39 cellular contexts compared by ENCODE assay signal in the genomic region with DNA sequence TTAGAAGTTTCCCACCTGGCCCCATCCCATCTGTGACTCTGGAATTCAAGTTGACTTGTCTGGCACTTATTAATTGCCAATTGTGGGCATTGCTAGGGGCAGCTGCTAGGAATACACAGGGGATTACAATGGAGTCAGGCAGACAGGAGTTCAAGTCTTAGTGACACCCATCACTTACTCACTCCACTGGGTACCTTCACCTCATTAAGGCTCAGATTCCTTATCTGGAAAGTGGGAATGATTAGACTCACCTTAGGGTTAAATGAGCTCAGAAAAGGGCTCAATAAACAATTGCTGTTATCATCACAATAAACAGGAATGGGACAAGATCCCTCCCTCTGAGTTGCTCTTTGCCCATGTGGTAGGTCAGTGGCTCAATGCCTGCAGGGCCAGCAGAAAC. TPM values are rescaled to one million over a fixed set of nuclear protein-coding genes. Genes with fewer than 3 reads are reported as not detected.
"Had no signal": no experiment of that assay in that cellular context is flagged by ENCODE, and none has a peak within 500 bp of the region (broad histone marks: within the 10 kb centered on the region; RNA-seq: fewer than 3 reads in every experiment).

No MANE protein-coding gene starts in this region.

- H3K4me1 ChIP-seq: adrenal gland, ascending aorta, body of pancreas, breast epithelium had no signal

- H3K36me3 Mint-ChIP-seq: activated naive CD4-positive, alpha-beta T cell treated with anti-CD3 and anti-CD28 coated beads, Interleukin-2, amount 10 ng/mL, durations not matched to agents 7 days and 5 days; activated naive CD4-positive, alpha-beta T cell treated with anti-CD3 and anti-CD28 coated beads, Interleukin-2, amount 50 U/mL, for 24 hours; activated naive CD4-positive, alpha-beta T cell treated with anti-CD3 and anti-CD28 coated beads, Interleukin-2, amount 50 U/mL, for 72 hours; activated naive CD8-positive, alpha-beta T cell; activated naive CD8-positive, alpha-beta T cell treated with anti-CD3 and anti-CD28 coated beads for 36 hours; activated naive CD8-positive, alpha-beta T cell treated with anti-CD3 and anti-CD28 coated beads, Interleukin-2, amount 10 ng/mL, durations not matched to agents 7 days and 5 days had no signal

- H3K4me3 Mint-ChIP-seq: activated naive CD4-positive, alpha-beta T cell treated with anti-CD3 and anti-CD28 coated beads for 36 hours; activated naive CD4-positive, alpha-beta T cell treated with anti-CD3 and anti-CD28 coated beads, Interleukin-2, amount 10 ng/mL, durations not matched to agents 7 days and 5 days; activated naive CD4-positive, alpha-beta T cell treated with anti-CD3 and anti-CD28 coated beads, Interleukin-2, amount 50 U/mL, for 24 hours; activated naive CD8-positive, alpha-beta T cell; activated naive CD8-positive, alpha-beta T cell treated with anti-CD3 and anti-CD28 coated beads for 36 hours; activated naive CD8-positive, alpha-beta T cell treated with anti-CD3 and anti-CD28 coated beads, Interleukin-2, amount 10 ng/mL, durations not matched to agents 7 days and 5 days; activated naive CD8-positive, alpha-beta T cell treated with anti-CD3 and anti-CD28 coated beads, Interleukin-2, amount 50 U/mL, for 24 hours; activated T-cell treated with anti-CD3 and anti-CD28 coated beads, Interleukin-2, amount 50 U/mL, for 24 hours; activated T-cell treated with anti-CD3 and anti-CD28 coated beads, Interleukin-2, amount 50 U/mL, for 4 hours; activated T-cell treated with anti-CD3 and anti-CD28 coated beads, Interleukin-2, amount 50 U/mL, for 72 hours; activated T-helper 1 cell treated with anti-CD3 and anti-CD28 coated beads, Interleukin-12 subunit alpha, Interleukin-12 subunit beta, Interleukin-2, Interleukin-4 antibody, amounts not matched to agents 30 ng/mL and 10 ng/mL and 1 ng/mL, durations not matched to agents 14 hours and 24 hours and 36 hours; activated T-helper 17 cell treated with anti-CD3 and anti-CD28 coated beads, Interleukin-2, amount 50 U/mL, for 72 hours; brain; central memory CD8-positive, alpha-beta T cell had no signal

- H3K4me3 ChIP-seq: adrenal gland, ascending aorta, body of pancreas, breast epithelium, cardiac muscle cell had no signal

- H3K27me3 ChIP-seq: adrenal gland, ascending aorta, body of pancreas, brain microvascular endothelial cell, breast epithelium, cardiac muscle cell had no signal

- H3K27ac ChIP-seq: adrenal gland, ascending aorta, body of pancreas, brain microvascular endothelial cell, breast epithelium, cardiac muscle cell had no signal

- H3K27me3 Mint-ChIP-seq: activated naive CD4-positive, alpha-beta T cell treated with anti-CD3 and anti-CD28 coated beads, Interleukin-2, amount 10 ng/mL, durations not matched to agents 7 days and 5 days; activated naive CD8-positive, alpha-beta T cell treated with anti-CD3 and anti-CD28 coated beads, Interleukin-2, amount 10 ng/mL, durations not matched to agents 7 days and 5 days had no signal

- H3K4me1 Mint-ChIP-seq: activated naive CD4-positive, alpha-beta T cell treated with anti-CD3 and anti-CD28 coated beads, Interleukin-2, amount 10 ng/mL, durations not matched to agents 7 days and 5 days; activated naive CD4-positive, alpha-beta T cell treated with anti-CD3 and anti-CD28 coated beads, Interleukin-2, amount 50 U/mL, for 24 hours; activated naive CD8-positive, alpha-beta T cell treated with anti-CD3 and anti-CD28 coated beads for 36 hours; activated naive CD8-positive, alpha-beta T cell treated with anti-CD3 and anti-CD28 coated beads, Interleukin-2, amount 10 ng/mL, durations not matched to agents 7 days and 5 days; activated naive CD8-positive, alpha-beta T cell treated with anti-CD3 and anti-CD28 coated beads, Interleukin-2, amount 50 U/mL, for 24 hours; activated T-helper 17 cell treated with anti-CD3 and anti-CD28 coated beads, Interleukin-2, amount 50 U/mL, for 72 hours; central memory CD8-positive, alpha-beta T cell had no signal

- H3K9me3 Mint-ChIP-seq: activated naive CD4-positive, alpha-beta T cell treated with anti-CD3 and anti-CD28 coated beads for 36 hours; activated naive CD4-positive, alpha-beta T cell treated with anti-CD3 and anti-CD28 coated beads, Interleukin-2, amount 10 ng/mL, durations not matched to agents 7 days and 5 days; activated naive CD8-positive, alpha-beta T cell treated with anti-CD3 and anti-CD28 coated beads for 36 hours; activated naive CD8-positive, alpha-beta T cell treated with anti-CD3 and anti-CD28 coated beads, Interleukin-2, amount 10 ng/mL, durations not matched to agents 7 days and 5 days; activated naive CD8-positive, alpha-beta T cell treated with anti-CD3 and anti-CD28 coated beads, Interleukin-2, amount 50 U/mL, for 24 hours; activated T-cell treated with anti-CD3 and anti-CD28 coated beads, Interleukin-2, amount 50 U/mL, for 24 hours; activated T-cell treated with anti-CD3 and anti-CD28 coated beads, Interleukin-2, amount 50 U/mL, for 4 hours; activated T-cell treated with anti-CD3 and anti-CD28 coated beads, Interleukin-2, amount 50 U/mL, for 72 hours; activated T-helper 1 cell treated with anti-CD3 and anti-CD28 coated beads, Interleukin-12 subunit alpha, Interleukin-12 subunit beta, Interleukin-2, Interleukin-4 antibody, amounts not matched to agents 30 ng/mL and 10 ng/mL and 1 ng/mL, durations not matched to agents 14 hours and 24 hours and 36 hours; activated T-helper 17 cell treated with anti-CD3 and anti-CD28 coated beads, Interleukin-2, amount 50 U/mL, for 72 hours; activated T-helper 2 cell treated with anti-CD3 and anti-CD28 coated beads, Interferon-gamma antibody, Interleukin-2, Interleukin-4, amounts not matched to agents 10 μg/mL and 5 μg/mL and 100 μg/mL, durations not matched to agents 14 hours and 24 hours and 36 hours; central memory CD8-positive, alpha-beta T cell had no signal

- H3K36me3 ChIP-seq: adrenal gland, ascending aorta, brain microvascular endothelial cell, breast epithelium, cardiac muscle cell had no signal

- ATAC-seq: activated naive CD4-positive, alpha-beta T cell treated with anti-CD3 and anti-CD28 coated beads, Interleukin-2, amount 50 U/mL, for 72 hours; activated naive CD8-positive, alpha-beta T cell treated with anti-CD3 and anti-CD28 coated beads, Interleukin-2, amount 50 U/mL, for 24 hours; activated T-cell treated with anti-CD3 and anti-CD28 coated beads, Interleukin-2, amount 50 U/mL, for 4 hours; activated T-cell treated with anti-CD3 and anti-CD28 coated beads, Interleukin-2, amount 50 U/mL, for 72 hours; activated T-helper 17 cell treated with anti-CD3 and anti-CD28 coated beads, Interleukin-2, amount 50 U/mL, for 72 hours; body of pancreas had no signal

- H3K27ac Mint-ChIP-seq: activated naive CD4-positive, alpha-beta T cell treated with anti-CD3 and anti-CD28 coated beads for 36 hours; activated naive CD4-positive, alpha-beta T cell treated with anti-CD3 and anti-CD28 coated beads, Interleukin-2, amount 10 ng/mL, durations not matched to agents 7 days and 5 days; activated naive CD4-positive, alpha-beta T cell treated with anti-CD3 and anti-CD28 coated beads, Interleukin-2, amount 50 U/mL, for 24 hours; activated naive CD4-positive, alpha-beta T cell treated with anti-CD3 and anti-CD28 coated beads, Interleukin-2, amount 50 U/mL, for 72 hours; activated naive CD8-positive, alpha-beta T cell; activated naive CD8-positive, alpha-beta T cell treated with anti-CD3 and anti-CD28 coated beads for 36 hours; activated naive CD8-positive, alpha-beta T cell treated with anti-CD3 and anti-CD28 coated beads, Interleukin-2, amount 10 ng/mL, durations not matched to agents 7 days and 5 days; activated naive CD8-positive, alpha-beta T cell treated with anti-CD3 and anti-CD28 coated beads, Interleukin-2, amount 50 U/mL, for 24 hours; activated T-cell treated with anti-CD3 and anti-CD28 coated beads, Interleukin-2, amount 50 U/mL, for 24 hours; activated T-cell treated with anti-CD3 and anti-CD28 coated beads, Interleukin-2, amount 50 U/mL, for 72 hours; activated T-helper 1 cell treated with anti-CD3 and anti-CD28 coated beads, Interleukin-12 subunit alpha, Interleukin-12 subunit beta, Interleukin-2, Interleukin-4 antibody, amounts not matched to agents 30 ng/mL and 10 ng/mL and 1 ng/mL, durations not matched to agents 14 hours and 24 hours and 36 hours; activated T-helper 17 cell treated with anti-CD3 and anti-CD28 coated beads, Interleukin-2, amount 50 U/mL, for 72 hours; activated T-helper 2 cell treated with anti-CD3 and anti-CD28 coated beads, Interferon-gamma antibody, Interleukin-2, Interleukin-4, amounts not matched to agents 10 μg/mL and 5 μg/mL and 100 μg/mL, durations not matched to agents 14 hours and 24 hours and 36 hours; brain had no signal

- DNase-seq: activated effector memory CD4-positive, alpha-beta T cell treated with anti-CD3 and anti-CD28 coated beads, Interleukin-2, amount 50 U/mL, for 16 hours; activated effector memory CD4-positive, alpha-beta T cell treated with Interleukin-2 at 50 U/mL for 16 hours; activated gamma-delta T cell; activated gamma-delta T cell treated with Interleukin-2 at 50 U/mL for 16 hours; activated naive CD4-positive, alpha-beta T cell; activated naive CD4-positive, alpha-beta T cell treated with anti-CD3 and anti-CD28 coated beads for 36 hours; activated naive CD4-positive, alpha-beta T cell treated with anti-CD3 and anti-CD28 coated beads, Interleukin-2, amount 10 ng/mL, durations not matched to agents 7 days and 5 days; activated naive CD4-positive, alpha-beta T cell treated with anti-CD3 and anti-CD28 coated beads, Interleukin-2, amount 50 U/mL, for 16 hours; activated naive CD4-positive, alpha-beta T cell treated with Interleukin-2 at 50 U/mL for 16 hours; activated naive CD8-positive, alpha-beta T cell treated with anti-CD3 and anti-CD28 coated beads for 36 hours; activated naive CD8-positive, alpha-beta T cell treated with anti-CD3 and anti-CD28 coated beads, Interleukin-2, amount 10 ng/mL, durations not matched to agents 7 days and 5 days; activated naive CD8-positive, alpha-beta T cell treated with anti-CD3 and anti-CD28 coated beads, Interleukin-2, amount 50 U/mL, for 24 hours; activated T-cell treated with anti-CD3 and anti-CD28 coated beads, Interleukin-2, amount 50 U/mL, for 1 hour; activated T-cell treated with anti-CD3 and anti-CD28 coated beads, Interleukin-2, amount 50 U/mL, for 24 hours; activated T-cell treated with anti-CD3 and anti-CD28 coated beads, Interleukin-2, amount 50 U/mL, for 4 hours; activated T-cell treated with anti-CD3 and anti-CD28 coated beads, Interleukin-2, amount 50 U/mL, for 48 hours; activated T-cell treated with anti-CD3 and anti-CD28 coated beads, Interleukin-2, amount 50 U/mL, for 72 hours; adrenal gland; amniotic stem cell; amygdala; anterior cingulate cortex; body of pancreas; brain microvascular endothelial cell; caudate nucleus; central memory CD4-positive, alpha-beta T cell; cerebellar nuclear complex had no signal

- H3K9me3 ChIP-seq: adrenal gland, ascending aorta, breast epithelium had no signal

RNA-seq across cellular contexts. Expression of gene GRIK3, which starts 18.2 kb away (rescaled TPM):
- total RNA-seq: activated naive CD4-positive, alpha-beta T cell treated with anti-CD3 and anti-CD28 coated beads for 36 hours; activated naive CD4-positive, alpha-beta T cell treated with anti-CD3 and anti-CD28 coated beads, Interleukin-2, amount 50 U/mL, for 72 hours; activated naive CD8-positive, alpha-beta T cell treated with anti-CD3 and anti-CD28 coated beads for 36 hours; activated naive CD8-positive, alpha-beta T cell treated with anti-CD3 and anti-CD28 coated beads, Interleukin-2, amount 10 ng/mL, durations not matched to agents 7 days and 5 days; activated T-cell treated with anti-CD3 and anti-CD28 coated beads, Interleukin-2, amount 50 U/mL, for 4 hours; activated T-cell treated with anti-CD3 and anti-CD28 coated beads, Interleukin-2, amount 50 U/mL, for 72 hours; activated T-helper 1 cell treated with anti-CD3 and anti-CD28 coated beads, Interleukin-12 subunit alpha, Interleukin-12 subunit beta, Interleukin-2, Interleukin-4 antibody, amounts not matched to agents 30 ng/mL and 10 ng/mL and 1 ng/mL, durations not matched to agents 14 hours and 24 hours and 36 hours; activated T-helper 17 cell treated with anti-CD3 and anti-CD28 coated beads, Interleukin-2, amount 50 U/mL, for 72 hours; activated T-helper 2 cell treated with anti-CD3 and anti-CD28 coated beads, Interferon-gamma antibody, Interleukin-2, Interleukin-4, amounts not matched to agents 10 μg/mL and 5 μg/mL and 100 μg/mL, durations not matched to agents 14 hours and 24 hours and 36 hours; chondrocyte had no signal
- polyA plus RNA-seq: aorta, cardiac muscle cell had no signal
